Comparison of ENCODE assay signal across 8 cellular contexts in genomic region chr1:151458936-151459330, GRCh38.
DNase-seq lines count a peak whose midpoint lies in the region; ATAC-seq and TF ChIP-seq lines count a peak whose summit lies in the region.

No MANE protein-coding gene starts in this region.

- H3K4me3 ChIP-seq in epithelial cell of esophagus (ENCODE audit: low read length) (peak overlapping the region; percentile 54), mucosa of rectum (ENCODE audit: low read length in 2 of 2) (peak overlapping the region; percentile 64 to 66)

- peak; percentile 33 for ATAC-seq in HG03045 (IDR thresholded peaks at IDR 0.05; ENCODE audit: unreplicated experiment)
- ATAC-seq in stimulated activated naive CD8-positive, alpha-beta T cell treated with anti-CD3 and anti-CD28 coated beads, Interleukin-15, amount 100 ng/mL, for 72 hours, result peak; percentile 68

- H3K9me3 ChIP-seq in mucosa of rectum (ENCODE audit: control insufficient read depth in 2 of 2, low read length in 2 of 2), result no peaks in the 10 kb centered on the region

- H3K9ac ChIP-seq in mucosa of rectum (ENCODE audit: low read depth in 1 of 2, low read length in 2 of 2), result peak overlapping the region in 1 of 2 donors; percentile 57

- H3K36me3 ChIP-seq in mucosa of rectum (ENCODE audit: control insufficient read depth in 2 of 2, insufficient read depth in 2 of 2, low read length in 2 of 2), result no peaks in the 10 kb centered on the region

- H3K27ac ChIP-seq in mucosa of rectum (ENCODE audit: low read depth in 2 of 2, low read length in 2 of 2), result peak overlapping the region; percentile 89 to 92

- DNase-seq in NCI-H2029 (lab: John Stamatoyannopoulos, UW), result peak; percentile 58
- no peak for DNase-seq in NCI-H2029 treated with DMSO at 0.1 percent for 48 hours (lab: John Stamatoyannopoulos, UW)
- DNase-seq in NCI-H69 (lab: John Stamatoyannopoulos, UW), result peak; percentile 93
- peak; percentile 44 for DNase-seq in activated T-cell treated with anti-CD3 and anti-CD28 coated beads for 1 hour (ENCODE audit: low read depth)
- DNase-seq in epithelial cell of esophagus (ENCODE audit: low read depth), result peak; percentile 72
- peak in 1 of 2 donors; percentile 58 for DNase-seq in stimulated activated naive CD8-positive, alpha-beta T cell treated with anti-CD3 and anti-CD28 coated beads, Interleukin-15, amount 100 ng/mL, for 72 hours

- H3K4me1 ChIP-seq in mucosa of rectum (ENCODE audit: control insufficient read depth in 2 of 2, insufficient read depth in 2 of 2, low read length in 2 of 2), result peaks cover 7 to 8% of the 10 kb centered on the region in 2 donors

- H3K27ac Mint-ChIP-seq in stimulated activated naive CD8-positive, alpha-beta T cell treated with anti-CD3 and anti-CD28 coated beads, Interleukin-15, amount 100 ng/mL, for 72 hours, result peak overlapping the region; percentile 93 to 96

- peaks cover 0 to 2% of the 10 kb centered on the region in 2 donors for H3K27me3 ChIP-seq in mucosa of rectum (ENCODE audit: control insufficient read depth in 2 of 2, insufficient read depth in 2 of 2, low read length in 2 of 2)

- no peak for TF ChIP-seq CTCF in epithelial cell of esophagus (IDR thresholded peaks at IDR 0.05; ENCODE audit: insufficient read depth, low read depth, low read length, missing control alignments)

- H3K9me3 Mint-ChIP-seq in stimulated activated naive CD8-positive, alpha-beta T cell treated with anti-CD3 and anti-CD28 coated beads, Interleukin-15, amount 100 ng/mL, for 72 hours, result no peaks in the 10 kb centered on the region

- H3K27me3 Mint-ChIP-seq in stimulated activated naive CD8-positive, alpha-beta T cell treated with anti-CD3 and anti-CD28 coated beads, Interleukin-15, amount 100 ng/mL, for 72 hours, result peaks cover 21% of the 10 kb centered on the region

- H3K4me1 Mint-ChIP-seq in stimulated activated naive CD8-positive, alpha-beta T cell treated with anti-CD3 and anti-CD28 coated beads, Interleukin-15, amount 100 ng/mL, for 72 hours, result peaks cover 26% of the 10 kb centered on the region

- peak overlapping the region; percentile 78 to 83 for H3K4me3 Mint-ChIP-seq in stimulated activated naive CD8-positive, alpha-beta T cell treated with anti-CD3 and anti-CD28 coated beads, Interleukin-15, amount 100 ng/mL, for 72 hours
